19 cellular contexts compared by ENCODE assay signal in the genomic region with DNA sequence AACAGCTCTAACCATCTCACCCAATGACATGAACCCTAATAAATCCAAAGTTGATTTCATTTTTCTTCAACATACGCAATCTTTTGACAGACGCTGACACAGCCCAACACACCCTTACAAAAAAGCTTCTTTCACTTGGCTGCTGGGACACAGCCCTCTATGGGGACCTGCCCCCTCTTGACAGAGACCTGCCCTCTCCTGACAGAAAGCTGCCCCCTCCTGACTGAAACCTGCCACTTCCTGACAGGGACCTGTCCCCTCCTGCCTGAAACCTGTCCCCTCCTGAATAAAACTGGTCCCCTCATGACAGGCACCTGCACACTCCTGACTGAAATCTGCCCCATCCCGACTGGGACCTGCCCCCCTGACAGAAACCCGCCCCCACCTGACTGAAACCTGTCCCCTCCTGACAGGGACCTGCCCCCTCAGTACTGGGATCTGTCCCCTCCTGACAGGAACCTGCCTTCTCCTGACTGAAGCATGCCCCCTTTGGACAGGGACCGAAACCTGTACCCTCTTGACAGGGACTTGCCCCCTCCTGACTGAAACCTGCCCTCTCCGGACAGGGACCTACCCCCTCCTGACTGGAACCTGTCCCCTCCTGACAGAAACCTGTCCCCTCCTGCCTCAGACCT.
DNase-seq lines count a peak whose midpoint lies in the region; ATAC-seq, FAIRE-seq and TF ChIP-seq lines count a peak whose summit lies in the region.
"Had no signal": no experiment of that assay in that cellular context is flagged by ENCODE, and none has a peak within 500 bp of the region (broad histone marks: within the 10 kb centered on the region; RNA-seq: fewer than 3 reads in every experiment).

No MANE protein-coding gene starts in this region.

- H3K4me1 Mint-ChIP-seq in HFFc6 (ENCODE audit: low read depth): no peaks in the 10 kb centered on the region; the same call in 1 of the 2 replicates
- H3K4me1 Mint-ChIP-seq in astrocyte (ENCODE audit: low read depth, unreplicated experiment): peaks cover 19% of the 10 kb centered on the region
- H3K4me1 Mint-ChIP-seq in neural progenitor cell: peaks cover 12% of the 10 kb centered on the region
- H3K4me1 Mint-ChIP-seq: activated naive CD4-positive, alpha-beta T cell treated with anti-CD3 and anti-CD28 coated beads, Interleukin-2, amount 50 U/mL, for 24 hours had no signal

- H3K9ac ChIP-seq in astrocyte (ENCODE audit: low read length): peak overlapping the region; percentile 91
- no peak overlapping the region for H3K9ac ChIP-seq in neural progenitor cell

- H3K27me3 Mint-ChIP-seq in HFFc6 (ENCODE audit: insufficient read depth) (peaks cover 7% of the 10 kb centered on the region), astrocyte (ENCODE audit: low read depth, unreplicated experiment) (no peaks in the 10 kb centered on the region), neural progenitor cell (ENCODE audit: insufficient read depth, low read depth) (peaks cover 2% of the 10 kb centered on the region)

- peak; percentile 23 for TF ChIP-seq CTCF in HFFc6 (IDR thresholded peaks at IDR 0.05)
- TF ChIP-seq CTCF in astrocyte (IDR thresholded peaks at IDR 0.05; ENCODE audit: insufficient read depth, low read depth, low read length): no peak
- TF ChIP-seq CTCF in neural progenitor cell (IDR thresholded peaks at IDR 0.05): peak; percentile 33

- peaks cover 3% of the 10 kb centered on the region for H3K79me2 ChIP-seq in ACC112 (ENCODE audit: control insufficient read depth, insufficient read depth, low read length, unreplicated experiment)
- peaks cover 22% of the 10 kb centered on the region for H3K79me2 ChIP-seq in astrocyte (ENCODE audit: insufficient read depth, low read length)
- H3K79me2 ChIP-seq in neural progenitor cell (ENCODE audit: low read depth): no peaks in the 10 kb centered on the region

- no peaks in the 10 kb centered on the region for H3F3A ChIP-seq in neural progenitor cell (ENCODE audit: low read depth)

- H3K36me3 ChIP-seq in ACC112 (ENCODE audit: insufficient read depth, low read length) (peaks cover 26% of the 10 kb centered on the region; the same call in 1 of the 2 replicates), astrocyte (ENCODE audit: insufficient read depth, low read length) (peaks cover 27% of the 10 kb centered on the region), neural progenitor cell (no peaks in the 10 kb centered on the region)
- H3K36me3 ChIP-seq: neutrophil had no signal

- peak overlapping the region; percentile 99; the same call in 1 of the 2 replicates for H3K27ac ChIP-seq in ACC112 (ENCODE audit: low read depth, low read length)
- H3K27ac ChIP-seq in astrocyte (ENCODE audit: low read depth, low read length): peak overlapping the region; percentile 99
- no peak overlapping the region for H3K27ac ChIP-seq in neural progenitor cell
- H3K27ac ChIP-seq: neutrophil, SJSA1 had no signal

- H3K27me3 ChIP-seq in ACC112 (ENCODE audit: insufficient read depth, low read length): no peaks in the 10 kb centered on the region
- H3K27me3 ChIP-seq in astrocyte (ENCODE audit: insufficient read depth, low read length): no peaks in the 10 kb centered on the region
- no peaks in the 10 kb centered on the region for H3K27me3 ChIP-seq in neural progenitor cell
- H3K27me3 ChIP-seq: neutrophil, SJSA1, upper lobe of left lung had no signal

- no peak overlapping the region for H3K4me3 Mint-ChIP-seq in HFFc6
- no peak overlapping the region for H3K4me3 Mint-ChIP-seq in astrocyte (ENCODE audit: unreplicated experiment)
- no peak overlapping the region for H3K4me3 Mint-ChIP-seq in neural progenitor cell
- H3K4me3 Mint-ChIP-seq: activated naive CD4-positive, alpha-beta T cell treated with anti-CD3 and anti-CD28 coated beads, Interleukin-2, amount 50 U/mL, for 24 hours had no signal

- no peaks in the 10 kb centered on the region for H3K9me3 Mint-ChIP-seq in HFFc6
- no peaks in the 10 kb centered on the region for H3K9me3 Mint-ChIP-seq in astrocyte (ENCODE audit: unreplicated experiment)
- H3K9me3 Mint-ChIP-seq in neural progenitor cell: no peaks in the 10 kb centered on the region
- H3K9me3 Mint-ChIP-seq: activated naive CD4-positive, alpha-beta T cell treated with anti-CD3 and anti-CD28 coated beads, Interleukin-2, amount 50 U/mL, for 24 hours had no signal

- ATAC-seq in GM18519 (IDR thresholded peaks at IDR 0.05; ENCODE audit: low FRiP score, unreplicated experiment): no peak

- H3K4me3 ChIP-seq in ACC112 (ENCODE audit: low read depth, low read length): no peak overlapping the region
- no peak overlapping the region for H3K4me3 ChIP-seq in astrocyte (ENCODE audit: insufficient read depth, low read depth, low read length)
- no peak overlapping the region for H3K4me3 ChIP-seq in neural progenitor cell
- H3K4me3 ChIP-seq: lung, SJSA1, upper lobe of left lung had no signal

- peaks cover 41% of the 10 kb centered on the region for H3K4me1 ChIP-seq in ACC112 (ENCODE audit: control insufficient read depth, insufficient read depth, low read length, unreplicated experiment)
- peaks cover 45% of the 10 kb centered on the region for H3K4me1 ChIP-seq in astrocyte (ENCODE audit: insufficient read depth, low read length)
- no peaks in the 10 kb centered on the region for H3K4me1 ChIP-seq in neural progenitor cell

- no peaks in the 10 kb centered on the region for H4K20me1 ChIP-seq in astrocyte (ENCODE audit: insufficient read depth, low read length)
- H4K20me1 ChIP-seq in neural progenitor cell (ENCODE audit: low read depth): peaks cover 18% of the 10 kb centered on the region

- H3K4me2 ChIP-seq in astrocyte (ENCODE audit: low read length): no peak overlapping the region
- H3K4me2 ChIP-seq in neural progenitor cell: no peak overlapping the region

- H3K27ac Mint-ChIP-seq in HFFc6 (no peak overlapping the region), astrocyte (ENCODE audit: unreplicated experiment) (no peak overlapping the region), neural progenitor cell (no peak overlapping the region)
- H3K27ac Mint-ChIP-seq: activated naive CD4-positive, alpha-beta T cell treated with anti-CD3 and anti-CD28 coated beads, Interleukin-2, amount 50 U/mL, for 24 hours had no signal

- DNase-seq in HFFc6: no peak
- DNase-seq in astrocyte (ENCODE audit: low read depth): no peak
- DNase-seq in neural progenitor cell (ENCODE audit: low spot score): peak; percentile 34
- DNase-seq in NCI-H69 (lab: John Stamatoyannopoulos, UW): no peak
- no peak for DNase-seq in NCI-H345 treated with DMSO at 0.1 percent for 48 hours (lab: John Stamatoyannopoulos, UW; ENCODE audit: unreplicated experiment)
- no peak for DNase-seq in OCI-M2 (lab: John Stamatoyannopoulos, UW; ENCODE audit: unreplicated experiment)
- DNase-seq: activated CD8-positive, alpha-beta memory T cell treated with anti-CD3 and anti-CD28 coated beads, Interleukin-2, amount 50 U/mL, for 4 hours; hypothalamus; KBM-7; NCI-H1436; NCI-H524 treated with DMSO at 0.1 percent for 48 hours; stimulated activated CD4-positive, alpha-beta T cell treated with anti-CD3 and anti-CD28 coated beads, Interleukin-12 subunit alpha, Interleukin-12 subunit beta, amount 100 ng/mL, for 4 hours had no signal

- H2AFZ ChIP-seq in ACC112 (ENCODE audit: low read length, unreplicated experiment) (no peak overlapping the region), astrocyte (ENCODE audit: low read depth, low read length) (no peak overlapping the region), neural progenitor cell (replicated peaks) (no peak overlapping the region)

- no peaks in the 10 kb centered on the region for H3K9me3 ChIP-seq in astrocyte (ENCODE audit: insufficient read depth, low read depth, low read length)
- no peaks in the 10 kb centered on the region for H3K9me3 ChIP-seq in neural progenitor cell (ENCODE audit: low read depth)
- H3K9me3 ChIP-seq: neutrophil, SJSA1, upper lobe of left lung had no signal

- no peak for FAIRE-seq in astrocyte (lab: Jason Lieb, UNC)

- H3K36me3 Mint-ChIP-seq in HFFc6 (ENCODE audit: low read depth) (peaks cover 25% of the 10 kb centered on the region), astrocyte (ENCODE audit: low read depth, unreplicated experiment) (peaks cover 25% of the 10 kb centered on the region), neural progenitor cell (peaks cover 27% of the 10 kb centered on the region)
- H3K36me3 Mint-ChIP-seq: activated naive CD4-positive, alpha-beta T cell treated with anti-CD3 and anti-CD28 coated beads, Interleukin-2, amount 50 U/mL, for 24 hours had no signal
